Comparison of ENCODE assay signal across 20 cellular contexts in the genomic region with DNA sequence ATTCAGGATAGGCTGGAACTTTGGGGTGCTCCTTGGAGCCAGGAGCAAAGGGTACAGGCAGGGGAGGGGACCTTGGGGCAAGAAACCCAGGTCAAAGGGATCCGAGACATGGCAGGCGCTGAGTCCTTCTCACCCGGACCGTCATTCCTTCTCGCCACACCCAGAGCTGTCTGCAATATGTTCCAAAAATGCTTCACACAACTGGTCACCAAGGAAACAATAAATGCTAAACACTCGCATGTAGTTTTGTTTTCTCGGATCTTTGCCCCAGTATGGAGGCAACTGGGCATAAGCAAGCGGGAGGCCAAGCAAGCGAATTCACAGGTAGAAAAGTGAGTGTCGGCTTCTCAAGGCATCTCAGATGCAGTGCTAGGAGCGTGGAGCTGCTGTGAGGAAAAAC.
DNase-seq lines count a peak whose midpoint lies in the region; ATAC-seq, FAIRE-seq and TF ChIP-seq lines count a peak whose summit lies in the region.
"Had no signal": no experiment of that assay in that cellular context is flagged by ENCODE, and none has a peak within 500 bp of the region (broad histone marks: within the 10 kb centered on the region; RNA-seq: fewer than 3 reads in every experiment).

No MANE protein-coding gene starts in this region.

- no peaks in the 10 kb centered on the region for H3K27me3 ChIP-seq in transverse colon

- H3K9me3 ChIP-seq in kidney (ENCODE audit: control insufficient read depth in 1 of 2, low read length in 2 of 2) = no peaks in the 10 kb centered on the region
- H3K9me3 ChIP-seq in transverse colon = no peaks in the 10 kb centered on the region

- no peaks in the 10 kb centered on the region for H3K27me3 Mint-ChIP-seq in activated T-cell treated with anti-CD3 and anti-CD28 coated beads, Interleukin-2, amount 50 U/mL, for 4 hours (ENCODE audit: low read depth)
- no peaks in the 10 kb centered on the region for H3K27me3 Mint-ChIP-seq in activated T-cell treated with anti-CD3 and anti-CD28 coated beads, Interleukin-2, amount 50 U/mL, for 72 hours (ENCODE audit: low read depth)
- no peaks in the 10 kb centered on the region for H3K27me3 Mint-ChIP-seq in activated T-helper 17 cell treated with anti-CD3 and anti-CD28 coated beads, Interleukin-2, amount 50 U/mL, for 72 hours
- H3K27me3 Mint-ChIP-seq: activated naive CD8-positive, alpha-beta T cell treated with anti-CD3 and anti-CD28 coated beads, Interleukin-2, amount 10 ng/mL, durations not matched to agents 7 days and 5 days; stimulated activated naive CD8-positive, alpha-beta T cell treated with anti-CD3 and anti-CD28 coated beads, Interleukin-15, amount 100 ng/mL, for 72 hours had no signal

- H3K27ac ChIP-seq in kidney (ENCODE audit: low read depth in 2 of 2, low read length in 2 of 2) = peak overlapping the region in 1 of 2 donors; percentile 45
- H3K27ac ChIP-seq in transverse colon = peak overlapping the region; percentile 5 to 52 (median 26)

- peaks cover 11% of the 10 kb centered on the region for H3K9me3 Mint-ChIP-seq in activated T-cell treated with anti-CD3 and anti-CD28 coated beads, Interleukin-2, amount 50 U/mL, for 4 hours
- peaks cover 6 to 7% of the 10 kb centered on the region in 2 donors for H3K9me3 Mint-ChIP-seq in activated T-cell treated with anti-CD3 and anti-CD28 coated beads, Interleukin-2, amount 50 U/mL, for 72 hours
- H3K9me3 Mint-ChIP-seq in activated T-helper 17 cell treated with anti-CD3 and anti-CD28 coated beads, Interleukin-2, amount 50 U/mL, for 72 hours = no peaks in the 10 kb centered on the region
- H3K9me3 Mint-ChIP-seq: activated naive CD8-positive, alpha-beta T cell treated with anti-CD3 and anti-CD28 coated beads, Interleukin-2, amount 10 ng/mL, durations not matched to agents 7 days and 5 days; T-helper 1 cell treated with Interleukin-12 subunit alpha and Interleukin-12 subunit beta and Interleukin-4 antibody, amounts not matched to agents 30 μg/mL and 1 μg/mL, for 36 hours had no signal

- H3K4me3 ChIP-seq in kidney (ENCODE audit: low read length in 2 of 2) (no peak overlapping the region), transverse colon (no peak overlapping the region)

- 94 to 95% methylated on average over 6 to 11 of the region's 11 CpGs for WGBS in transverse colon (ENCODE audit: low coverage in 1 of 2), 2 donors

- H3K36me3 ChIP-seq in kidney (ENCODE audit: control insufficient read depth in 1 of 2, insufficient read depth in 2 of 2, low read length in 2 of 2) (no peaks in the 10 kb centered on the region), transverse colon (no peaks in the 10 kb centered on the region)

- in situ Hi-C loops in transverse colon (cut with MboI; ENCODE audit: low pct_ligation_motif_present in 1 of 4, low pct_unique_long_range_greater_than_20kb in 1 of 4, low sequenced_read_pairs in 3 of 4) = no loop called here

- H3K4me1 ChIP-seq in kidney (ENCODE audit: control insufficient read depth in 1 of 2, insufficient read depth in 1 of 2, low read depth in 1 of 2, low read length in 2 of 2) (peaks cover 12 to 16% of the 10 kb centered on the region in 2 donors), transverse colon (peaks cover 0 to 12% (median 0%) of the 10 kb centered on the region in 4 donors)

- DNase-seq in activated T-cell treated with anti-CD3 and anti-CD28 coated beads, Interleukin-2, amount 50 U/mL, for 4 hours = no peak
- no peak for DNase-seq in activated T-cell treated with anti-CD3 and anti-CD28 coated beads, Interleukin-2, amount 50 U/mL, for 72 hours
- DNase-seq in kidney = peak; percentile 25
- no peak for DNase-seq in transverse colon
- no peak for DNase-seq in hypothalamus (lab: John Stamatoyannopoulos, UW)
- no peak for DNase-seq in cerebellar nuclear complex (lab: John Stamatoyannopoulos, UW)
- DNase-seq in NCI-H510A (lab: John Stamatoyannopoulos, UW) = no peak
- DNase-seq: activated naive CD8-positive, alpha-beta T cell treated with anti-CD3 and anti-CD28 coated beads, Interleukin-2, amount 10 ng/mL, durations not matched to agents 7 days and 5 days; EL; head of caudate nucleus; MM.1S; NCI-H187 treated with DMSO at 0.1 percent for 48 hours; NCI-H510A treated with DMSO at 0.1 percent for 48 hours; SHP77; stimulated activated CD4-positive, alpha-beta T cell treated with anti-CD3 and anti-CD28 coated beads, Interleukin-15, amount 100 ng/mL, for 24 hours; stimulated activated naive CD8-positive, alpha-beta T cell treated with anti-CD3 and anti-CD28 coated beads, Interleukin-15, amount 100 ng/mL, for 72 hours had no signal

- peaks cover 24% of the 10 kb centered on the region for H3K36me3 Mint-ChIP-seq in activated T-cell treated with anti-CD3 and anti-CD28 coated beads, Interleukin-2, amount 50 U/mL, for 4 hours (ENCODE audit: insufficient read depth)
- peaks cover 10 to 17% of the 10 kb centered on the region in 2 donors for H3K36me3 Mint-ChIP-seq in activated T-cell treated with anti-CD3 and anti-CD28 coated beads, Interleukin-2, amount 50 U/mL, for 72 hours (ENCODE audit: insufficient read depth in 2 of 2)
- peaks cover 14% of the 10 kb centered on the region for H3K36me3 Mint-ChIP-seq in activated T-helper 17 cell treated with anti-CD3 and anti-CD28 coated beads, Interleukin-2, amount 50 U/mL, for 72 hours (ENCODE audit: low read depth)

- H3K4me1 Mint-ChIP-seq in activated T-cell treated with anti-CD3 and anti-CD28 coated beads, Interleukin-2, amount 50 U/mL, for 4 hours (ENCODE audit: low read depth) = peaks cover 90% of the 10 kb centered on the region
- peaks cover 86% of the 10 kb centered on the region for H3K4me1 Mint-ChIP-seq in activated T-cell treated with anti-CD3 and anti-CD28 coated beads, Interleukin-2, amount 50 U/mL, for 72 hours (ENCODE audit: low read depth)
- peaks cover 48% of the 10 kb centered on the region for H3K4me1 Mint-ChIP-seq in activated T-helper 17 cell treated with anti-CD3 and anti-CD28 coated beads, Interleukin-2, amount 50 U/mL, for 72 hours

- no peak overlapping the region for H3K27ac Mint-ChIP-seq in activated T-cell treated with anti-CD3 and anti-CD28 coated beads, Interleukin-2, amount 50 U/mL, for 72 hours
- H3K27ac Mint-ChIP-seq in activated T-helper 17 cell treated with anti-CD3 and anti-CD28 coated beads, Interleukin-2, amount 50 U/mL, for 72 hours = peak overlapping the region; percentile 77

- peak overlapping the region; percentile 20 for H3K4me3 Mint-ChIP-seq in activated T-cell treated with anti-CD3 and anti-CD28 coated beads, Interleukin-2, amount 50 U/mL, for 4 hours
- peak overlapping the region in 1 of 2 donors; percentile 71 for H3K4me3 Mint-ChIP-seq in activated T-cell treated with anti-CD3 and anti-CD28 coated beads, Interleukin-2, amount 50 U/mL, for 72 hours
- H3K4me3 Mint-ChIP-seq in activated T-helper 17 cell treated with anti-CD3 and anti-CD28 coated beads, Interleukin-2, amount 50 U/mL, for 72 hours = peak overlapping the region; percentile 52
- H3K4me3 Mint-ChIP-seq: activated naive CD8-positive, alpha-beta T cell treated with anti-CD3 and anti-CD28 coated beads, Interleukin-2, amount 10 ng/mL, durations not matched to agents 7 days and 5 days; T-helper 1 cell treated with Interleukin-12 subunit alpha and Interleukin-12 subunit beta and Interleukin-4 antibody, amounts not matched to agents 30 μg/mL and 1 μg/mL, for 36 hours had no signal

- no peak for ATAC-seq in activated T-cell treated with anti-CD3 and anti-CD28 coated beads, Interleukin-2, amount 50 U/mL, for 4 hours
- no peak for ATAC-seq in activated T-cell treated with anti-CD3 and anti-CD28 coated beads, Interleukin-2, amount 50 U/mL, for 72 hours (replicated peaks in 1 of 2)
- no peak for ATAC-seq in activated T-helper 17 cell treated with anti-CD3 and anti-CD28 coated beads, Interleukin-2, amount 50 U/mL, for 72 hours (replicated peaks)
- ATAC-seq: activated CD4-positive, CD25-positive, alpha-beta regulatory T cell treated with anti-CD3 and anti-CD28 coated beads, Interleukin-2, amount 50 U/mL, for 24 hours; stimulated activated naive CD8-positive, alpha-beta T cell treated with anti-CD3 and anti-CD28 coated beads, Interleukin-15, amount 100 ng/mL, for 72 hours had no signal

- TF ChIP-seq EP300 in transverse colon (IDR thresholded peaks at IDR 0.05; ENCODE audit: low read depth) = no peak

- no peak for FAIRE-seq in kidney (lab: Jason Lieb, UNC)
- FAIRE-seq: islet of Langerhans had no signal

- intact Hi-C loops in kidney (cut with DNase I) (no loop called here), transverse colon (cut with DNase I; ENCODE audit: low total_unique reads) (no loop called here)

- no peak overlapping the region for H3K9ac ChIP-seq in kidney (ENCODE audit: low read length in 2 of 2)

- no peak for TF ChIP-seq POLR2A in transverse colon (IDR thresholded peaks at IDR 0.05)

- TF ChIP-seq CTCF in kidney (IDR thresholded peaks at IDR 0.05; ENCODE audit: borderline replicate concordance, extremely low read depth, insufficient read depth) (no peak), transverse colon (IDR thresholded peaks at IDR 0.05) (no peak)
